Comparison of ENCODE assay signal across 21 cellular contexts in genomic region chr6:131955192-131955591, GRCh38. TPM values are rescaled to one million over a fixed set of nuclear protein-coding genes. Genes with fewer than 3 reads are reported as not detected.
DNase-seq lines count a peak whose midpoint lies in the region; ATAC-seq and TF ChIP-seq lines count a peak whose summit lies in the region.
"Had no signal": no experiment of that assay in that cellular context is flagged by ENCODE, and none has a peak within 500 bp of the region (broad histone marks: within the 10 kb centered on the region; RNA-seq: fewer than 3 reads in every experiment).

No MANE protein-coding gene starts in this region.

- H3K36me3 ChIP-seq in HCT116 (ENCODE audit: control insufficient read depth in 1 of 2, insufficient read depth in 2 of 2, low read length in 2 of 2) (no peaks in the 10 kb centered on the region), ascending aorta (peaks cover 0 to 9% of the 10 kb centered on the region in 2 donors), lower lobe of right lung (no peaks in the 10 kb centered on the region), stomach smooth muscle (ENCODE audit: control insufficient read depth in 2 of 2, insufficient read depth in 2 of 2, low read length in 2 of 2) (no peaks in the 10 kb centered on the region)
- H3K36me3 ChIP-seq: BLaER1 treated with 17β-estradiol and CSF1 and Interleukin-3, amounts not matched to agents 10 nM and 100 nM; HAP-1; neutrophil had no signal

- H3K4me2 ChIP-seq in HCT116 (ENCODE audit: low read length), result no peak overlapping the region
- H3K4me2 ChIP-seq: BLaER1 treated with 17β-estradiol and CSF1 and Interleukin-3, amounts not matched to agents 10 nM and 100 nM had no signal

- RAD21 ChIA-PET in HCT116 (lab: Charles Lee; ENCODE audit: low non-redundant PET in 1 of 2, low total read pairs in 2 of 2, uncharacterized antibody in 2 of 2, unreplicated experiment in 2 of 2), result no interaction called here

- H3K4me3 ChIP-seq in HCT116 (replicated peaks in 1 of 2; ENCODE audit: low read depth in 1 of 2, low read length in 2 of 2) (no peak overlapping the region), ascending aorta (peak overlapping the region in 1 of 2 donors; percentile 19), lower lobe of right lung (peak overlapping the region; percentile 7), stomach smooth muscle (ENCODE audit: low read length in 2 of 2) (peak overlapping the region in 1 of 2 donors; percentile 64)
- H3K4me3 ChIP-seq: BLaER1 treated with 17β-estradiol and CSF1 and Interleukin-3, amounts not matched to agents 10 nM and 100 nM; HAP-1; lung; skin epidermis had no signal

- H3K9me3 ChIP-seq in HCT116 (ENCODE audit: control insufficient read depth in 1 of 2, insufficient read depth in 1 of 2, low read depth in 1 of 2, low read length in 2 of 2), result no peaks in the 10 kb centered on the region
- no peaks in the 10 kb centered on the region for H3K9me3 ChIP-seq in ascending aorta
- no peaks in the 10 kb centered on the region for H3K9me3 ChIP-seq in lower lobe of right lung
- no peaks in the 10 kb centered on the region for H3K9me3 ChIP-seq in stomach smooth muscle (ENCODE audit: control insufficient read depth in 2 of 2, low read length in 2 of 2)
- H3K9me3 ChIP-seq: BLaER1 treated with 17β-estradiol and CSF1 and Interleukin-3, amounts not matched to agents 10 nM and 100 nM; HAP-1; neutrophil had no signal

- no peak for TF ChIP-seq POLR2A in HCT116 (IDR thresholded peaks at IDR 0.05; ENCODE audit: borderline replicate concordance, extremely low read depth, insufficient read depth, insufficient read length)

- H2AFZ ChIP-seq in HCT116 (ENCODE audit: low read depth, low read length, poor library complexity, severe bottlenecking), result peak overlapping the region; percentile 43

- H3K79me2 ChIP-seq in HCT116 (ENCODE audit: insufficient read depth, low read length), result no peaks in the 10 kb centered on the region

- POLR2A ChIA-PET in HCT116 (lab: Charles Lee), result no interaction called here

- H4K20me1 ChIP-seq in HCT116 (ENCODE audit: insufficient read depth), result no peaks in the 10 kb centered on the region

- TF ChIP-seq RAD21 in HCT116 (IDR thresholded peaks at IDR 0.05; ENCODE audit: low read depth), result no peak

- CTCF ChIA-PET in HCT116 (lab: Charles Lee), result no interaction called here

- H3K4me1 ChIP-seq in HCT116 (ENCODE audit: control insufficient read depth in 1 of 2, insufficient read depth in 2 of 2, low read length in 2 of 2), result peaks cover 7 to 30% of the 10 kb centered on the region in 2 experiments
- peaks cover 3 to 27% of the 10 kb centered on the region in 2 donors for H3K4me1 ChIP-seq in ascending aorta
- H3K4me1 ChIP-seq in lower lobe of right lung, result peaks cover 20% of the 10 kb centered on the region
- H3K4me1 ChIP-seq in stomach smooth muscle (ENCODE audit: control insufficient read depth, insufficient read depth, low read length), result peaks cover 14% of the 10 kb centered on the region

- no peak overlapping the region for H3K27ac ChIP-seq in HCT116 (ENCODE audit: low read depth, low read length)
- peak overlapping the region; percentile 85 to 94 for H3K27ac ChIP-seq in ascending aorta
- peak overlapping the region; percentile 47 for H3K27ac ChIP-seq in lower lobe of right lung
- peak overlapping the region; percentile 37 for H3K27ac ChIP-seq in stomach smooth muscle (ENCODE audit: low read length)
- H3K27ac ChIP-seq: BLaER1 treated with 17β-estradiol and CSF1 and Interleukin-3, amounts not matched to agents 10 nM and 100 nM; HL-60; neutrophil had no signal

- BruUV-seq in HCT116 (replicated peaks; lab: Mats Ljungman, UMichigan), result no TSS peak

- in situ Hi-C loops in G401 (cut with HindIII; ENCODE audit: low sequenced_read_pairs), result no loop called here

- DNase-seq in HCT116 (ENCODE audit: low read depth, low spot score) (no peak), ascending aorta (ENCODE audit: low spot score in 2 of 2) (no peak), lower lobe of right lung (no peak), NCI-H526 (lab: John Stamatoyannopoulos, UW) (no peak), G401 (ENCODE audit: low spot score) (no peak), GM03348 (ENCODE audit: low spot score) (no peak)
- DNase-seq: activated CD4-positive, alpha-beta T cell treated with anti-CD3 and anti-CD28 coated beads, Interleukin-2, amount 10 ng/mL, durations not matched to agents 7 days and 5 days; activated T-cell treated with anti-CD3 and anti-CD28 coated beads, Interleukin-2, amount 50 U/mL, for 24 hours; DND-41; NCI-H1930; NCI-H774; stimulated activated naive CD8-positive, alpha-beta T cell treated with anti-CD3 and anti-CD28 coated beads, Interleukin-15, amount 100 ng/mL, for 72 hours; T-helper 9 cell had no signal

- intact Hi-C loops in HCT116 (cut with micrococcal nuclease), result no loop called here
- intact Hi-C loops in ascending aorta (cut with DNase I), result loop anchor here (2.0 to 10.0 kb wide), 4 partner anchors 42 to 240 kb away; no protein-coding TSS in a partner anchor
- intact Hi-C loops in lower lobe of right lung (cut with DNase I), result no loop called here

- ATAC-seq in HCT116 (no peak), lower lobe of right lung (no peak), HG03159 (IDR thresholded peaks at IDR 0.05; ENCODE audit: unreplicated experiment) (no peak)
- ATAC-seq: stimulated activated naive CD8-positive, alpha-beta T cell treated with anti-CD3 and anti-CD28 coated beads, Interleukin-15, amount 100 ng/mL, for 72 hours had no signal

- H3K27me3 ChIP-seq in HCT116 (ENCODE audit: insufficient read depth, low read length) (no peaks in the 10 kb centered on the region), ascending aorta (no peaks in the 10 kb centered on the region), lower lobe of right lung (ENCODE audit: low read depth) (no peaks in the 10 kb centered on the region), stomach smooth muscle (ENCODE audit: control insufficient read depth in 1 of 2, insufficient read depth in 2 of 2, low read length in 2 of 2) (no peaks in the 10 kb centered on the region)

- H3K9ac ChIP-seq in HCT116 (ENCODE audit: low read length) (no peak overlapping the region), stomach smooth muscle (ENCODE audit: low read length in 2 of 2) (peak overlapping the region in 1 of 2 donors; percentile 24)
- H3K9ac ChIP-seq: BLaER1 treated with 17β-estradiol and CSF1 and Interleukin-3, amounts not matched to agents 10 nM and 100 nM had no signal

- H3K9me2 ChIP-seq in HCT116 (ENCODE audit: insufficient read depth), result no peaks in the 10 kb centered on the region

- TF ChIP-seq CTCF in HCT116 (IDR thresholded peaks at IDR 0.05 in 2 of 3, conservative IDR thresholded peaks at IDR 0.05 in 1 of 3; ENCODE audit: borderline replicate concordance in 1 of 3, insufficient read depth in 1 of 3, low read depth in 2 of 3, low read length in 2 of 3), result no peak
- no peak for TF ChIP-seq CTCF in ascending aorta (IDR thresholded peaks at IDR 0.05)
- TF ChIP-seq CTCF in lower lobe of right lung (IDR thresholded peaks at IDR 0.05), result no peak

TF ChIP-seq in HCT116, 20 proteins besides CTCF, POLR2A, EP300 and RAD21 (continues in another document):
- TF ChIP-seq FOSL1 (IDR thresholded peaks at IDR 0.05; ENCODE audit: low read depth) (no peak), TCF7L2 (IDR thresholded peaks at IDR 0.05; ENCODE audit: borderline replicate concordance, extremely low read depth, insufficient read depth, insufficient read length) (no peak), EGR1 (IDR thresholded peaks at IDR 0.05; ENCODE audit: low read depth) (no peak), SP1 (IDR thresholded peaks at IDR 0.05; ENCODE audit: low read depth) (no peak), CBX3 (IDR thresholded peaks at IDR 0.05; ENCODE audit: low read depth) (no peak), SIN3A (IDR thresholded peaks at IDR 0.05; ENCODE audit: low read depth) (no peak), ZFX (IDR thresholded peaks at IDR 0.05) (no peak), YY1 (IDR thresholded peaks at IDR 0.05; ENCODE audit: extremely low read depth, insufficient replicate concordance, low read depth, low read length) (no peak), ZNF274 (IDR thresholded peaks at IDR 0.05; ENCODE audit: low read depth, low read length) (no peak), ELF1 (IDR thresholded peaks at IDR 0.05; ENCODE audit: borderline replicate concordance, low read depth) (no peak), EZH2 (IDR thresholded peaks at IDR 0.05) (no peak), ATF3 (IDR thresholded peaks at IDR 0.05) (no peak), EZH2phosphoT487 (IDR thresholded peaks at IDR 0.05; ENCODE audit: borderline replicate concordance) (no peak), SRF (IDR thresholded peaks at IDR 0.05; ENCODE audit: low read depth) (no peak)
- TF ChIP-seq, protein P1, sequence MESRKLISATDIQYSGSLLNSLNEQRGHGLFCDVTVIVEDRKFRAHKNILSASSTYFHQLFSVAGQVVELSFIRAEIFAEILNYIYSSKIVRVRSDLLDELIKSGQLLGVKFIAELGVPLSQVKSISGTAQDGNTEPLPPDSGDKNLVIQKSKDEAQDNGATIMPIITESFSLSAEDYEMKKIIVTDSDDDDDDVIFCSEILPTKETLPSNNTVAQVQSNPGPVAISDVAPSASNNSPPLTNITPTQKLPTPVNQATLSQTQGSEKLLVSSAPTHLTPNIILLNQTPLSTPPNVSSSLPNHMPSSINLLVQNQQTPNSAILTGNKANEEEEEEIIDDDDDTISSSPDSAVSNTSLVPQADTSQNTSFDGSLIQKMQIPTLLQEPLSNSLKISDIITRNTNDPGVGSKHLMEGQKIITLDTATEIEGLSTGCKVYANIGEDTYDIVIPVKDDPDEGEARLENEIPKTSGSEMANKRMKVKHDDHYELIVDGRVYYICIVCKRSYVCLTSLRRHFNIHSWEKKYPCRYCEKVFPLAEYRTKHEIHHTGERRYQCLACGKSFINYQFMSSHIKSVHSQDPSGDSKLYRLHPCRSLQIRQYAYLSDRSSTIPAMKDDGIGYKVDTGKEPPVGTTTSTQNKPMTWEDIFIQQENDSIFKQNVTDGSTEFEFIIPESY (IDR thresholded peaks at IDR 0.05; ENCODE audit: extremely low read depth, insufficient replicate concordance, low read length), result no peak

RNA-seq across cellular contexts. Expression of gene CCN2, which starts 4.0 kb away (rescaled TPM):
- total RNA-seq in HCT116 (2021; ENCODE audit: unreplicated experiment) (3.1 TPM), ascending aorta (916 TPM), lower lobe of right lung (83.1 TPM)
- polyA plus RNA-seq in HCT116 (2012), result 3.7 and 4.7 TPM in 2 replicates
- 40.3 and 42.9 TPM in 2 replicates for total RNA-seq in G401 (2014; rRNA removed; shearing (Covaris generic))
- total RNA-seq: activated CD4-positive, alpha-beta T cell treated with anti-CD3 and anti-CD28 coated beads, Interleukin-2, amount 10 ng/mL, durations not matched to agents 7 days and 5 days had no signal

Comparison
In these comparisons a context has a peak if more than half of its experiments do, and no peak if none do; other contexts are left out.
1. RNA of gene CCN2, which starts 4.0 kb away (total RNA-seq): 916 TPM in ascending aorta (single experiment); 83.1 TPM in lower lobe of right lung (single experiment), 40.3 to 42.9 TPM in G401 and 3.1 TPM in HCT116 (single experiment); every median in the first group is over 10 times any median in the second.